ENCODE assay signal across 8 cellular contexts in genomic region chr11:114738954-114739353, GRCh38.
DNase-seq lines count a peak whose midpoint lies in the region; ATAC-seq and TF ChIP-seq lines count a peak whose summit lies in the region.

No MANE protein-coding gene starts in this region.

- H3K36me3 ChIP-seq in SJCRH30 = no peaks in the 10 kb centered on the region

- no peaks in the 10 kb centered on the region for H3K4me1 ChIP-seq in SJCRH30

- peak; percentile 92 for TF ChIP-seq CTCF in LNCAP (IDR thresholded peaks at IDR 0.05)
- TF ChIP-seq CTCF in dorsolateral prefrontal cortex (IDR thresholded peaks at IDR 0.05 in 54 of 56, conservative IDR thresholded peaks at IDR 0.05 in 2 of 56; ENCODE audit: low read depth in 1 of 56, partially characterized antibody in 56 of 56) = peak; percentile 19 to 79 (median 62)

- H3K27me3 ChIP-seq in SJCRH30 = no peaks in the 10 kb centered on the region
- H3K27me3 ChIP-seq in dorsolateral prefrontal cortex = peaks cover 0 to 5% (median 0%) of the 10 kb centered on the region in 45 donors

- no peak for ATAC-seq in GM19324 (IDR thresholded peaks at IDR 0.05; ENCODE audit: low FRiP score, unreplicated experiment)
- ATAC-seq in HG02798 (IDR thresholded peaks at IDR 0.05; ENCODE audit: poor library complexity, unreplicated experiment) = no peak

- H3K27ac ChIP-seq in SJCRH30 = no peak overlapping the region
- H3K27ac ChIP-seq in dorsolateral prefrontal cortex = no peak overlapping the region

- intact Hi-C loops in dorsolateral prefrontal cortex (cut with DNase I) = no loop called here

- no peaks in the 10 kb centered on the region for H3K9me3 ChIP-seq in SJCRH30 (replicated peaks)

- in situ Hi-C loops in ACHN (cut with HindIII; ENCODE audit: low pct_ligation_motif_present, low pct_unique_long_range_greater_than_20kb, low sequenced_read_pairs) = no loop called here

- DNase-seq in ACHN (peak; percentile 45), GM03348 (ENCODE audit: low spot score) (peak; percentile 35), SJCRH30 (peak; percentile 9 to 49), dorsolateral prefrontal cortex (peak in 4 of 10 donors; percentile 39 to 56 (median 48)), myocyte (ENCODE audit: low read depth) (peak; percentile 36)

- H3K4me3 ChIP-seq in SJCRH30 = no peak overlapping the region
- H3K4me3 ChIP-seq in dorsolateral prefrontal cortex = no peak overlapping the region
